In the genomic region with DNA sequence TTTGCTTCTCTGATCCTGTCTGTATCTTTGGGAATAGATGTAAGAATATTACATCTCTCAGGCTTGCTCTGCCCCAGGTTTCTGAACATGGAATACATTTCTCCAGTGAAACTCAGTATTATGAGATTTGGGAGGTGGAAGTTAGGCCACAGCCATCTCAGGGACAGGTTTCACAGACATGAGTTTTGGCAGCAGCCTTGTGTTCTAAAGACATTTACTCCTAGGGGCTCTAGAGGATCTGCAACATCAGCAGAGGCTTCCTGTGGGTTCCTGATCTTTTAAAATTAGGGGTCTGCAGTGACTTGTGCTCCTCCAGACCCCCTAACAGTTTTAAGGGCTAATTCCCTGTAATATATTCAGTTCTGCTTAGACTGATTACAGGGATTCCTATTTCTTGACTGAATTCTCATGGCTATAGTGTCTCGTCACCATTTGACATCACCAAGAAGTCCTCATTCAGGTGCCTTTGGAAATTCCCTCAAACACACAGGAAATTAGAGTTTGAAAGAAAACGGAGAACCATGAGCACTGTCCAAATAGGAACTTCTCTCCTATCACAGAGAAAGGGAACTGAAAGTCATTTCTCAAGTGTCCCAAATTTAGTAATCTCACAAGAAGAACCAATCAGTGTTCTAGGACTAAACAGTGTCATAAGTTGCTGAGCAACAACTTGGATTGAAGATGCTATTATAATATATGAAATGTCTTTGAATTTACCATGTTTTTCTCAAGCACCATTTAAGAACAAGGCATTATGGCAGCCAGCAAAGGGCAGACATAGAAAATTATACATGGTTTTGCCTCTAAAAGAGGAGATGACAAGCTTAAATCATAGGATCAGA, we compare ENCODE assay signal across 1 cellular context.
A peak's percentile ranks its signal among the peaks of the same experiment; 100 is the strongest.
TF ChIP-seq lines count a peak whose summit lies in the region.

No MANE protein-coding gene starts in this region.

TF ChIP-seq in K562, 482 proteins besides CTCF, POLR2A, EP300 and RAD21:
- no peak for TF ChIP-seq CREB1 (IDR thresholded peaks at IDR 0.05)
- 0 out of 2 replicates have a peak, but pooled peaks have one; percentile 17 for TF ChIP-seq CREB1 (CRISPR knock-in tag; IDR thresholded peaks at IDR 0.05)
- TF ChIP-seq BRD9 (IDR thresholded peaks at IDR 0.05; ENCODE audit: low read depth, partially characterized antibody), result no peak
- TF ChIP-seq SIX5 (IDR thresholded peaks at IDR 0.05; ENCODE audit: borderline replicate concordance in 1 of 2, insufficient read depth in 1 of 2, low read depth in 1 of 2, low read length in 2 of 2), result no peak
- TF ChIP-seq, protein P1, sequence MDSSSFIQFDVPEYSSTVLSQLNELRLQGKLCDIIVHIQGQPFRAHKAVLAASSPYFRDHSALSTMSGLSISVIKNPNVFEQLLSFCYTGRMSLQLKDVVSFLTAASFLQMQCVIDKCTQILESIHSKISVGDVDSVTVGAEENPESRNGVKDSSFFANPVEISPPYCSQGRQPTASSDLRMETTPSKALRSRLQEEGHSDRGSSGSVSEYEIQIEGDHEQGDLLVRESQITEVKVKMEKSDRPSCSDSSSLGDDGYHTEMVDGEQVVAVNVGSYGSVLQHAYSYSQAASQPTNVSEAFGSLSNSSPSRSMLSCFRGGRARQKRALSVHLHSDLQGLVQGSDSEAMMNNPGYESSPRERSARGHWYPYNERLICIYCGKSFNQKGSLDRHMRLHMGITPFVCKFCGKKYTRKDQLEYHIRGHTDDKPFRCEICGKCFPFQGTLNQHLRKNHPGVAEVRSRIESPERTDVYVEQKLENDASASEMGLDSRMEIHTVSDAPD (CRISPR knock-in tag; IDR thresholded peaks at IDR 0.05), result no peak
- TF ChIP-seq NR1H2 (CRISPR knock-in tag; IDR thresholded peaks at IDR 0.05), result no peak
- TF ChIP-seq, protein P2, sequence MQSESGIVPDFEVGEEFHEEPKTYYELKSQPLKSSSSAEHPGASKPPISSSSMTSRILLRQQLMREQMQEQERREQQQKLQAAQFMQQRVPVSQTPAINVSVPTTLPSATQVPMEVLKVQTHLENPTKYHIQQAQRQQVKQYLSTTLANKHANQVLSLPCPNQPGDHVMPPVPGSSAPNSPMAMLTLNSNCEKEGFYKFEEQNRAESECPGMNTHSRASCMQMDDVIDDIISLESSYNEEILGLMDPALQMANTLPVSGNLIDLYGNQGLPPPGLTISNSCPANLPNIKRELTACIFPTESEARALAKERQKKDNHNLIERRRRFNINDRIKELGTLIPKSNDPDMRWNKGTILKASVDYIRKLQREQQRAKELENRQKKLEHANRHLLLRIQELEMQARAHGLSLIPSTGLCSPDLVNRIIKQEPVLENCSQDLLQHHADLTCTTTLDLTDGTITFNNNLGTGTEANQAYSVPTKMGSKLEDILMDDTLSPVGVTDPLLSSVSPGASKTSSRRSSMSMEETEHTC (IDR thresholded peaks at IDR 0.05), result no peak
- TF ChIP-seq, protein P3, sequence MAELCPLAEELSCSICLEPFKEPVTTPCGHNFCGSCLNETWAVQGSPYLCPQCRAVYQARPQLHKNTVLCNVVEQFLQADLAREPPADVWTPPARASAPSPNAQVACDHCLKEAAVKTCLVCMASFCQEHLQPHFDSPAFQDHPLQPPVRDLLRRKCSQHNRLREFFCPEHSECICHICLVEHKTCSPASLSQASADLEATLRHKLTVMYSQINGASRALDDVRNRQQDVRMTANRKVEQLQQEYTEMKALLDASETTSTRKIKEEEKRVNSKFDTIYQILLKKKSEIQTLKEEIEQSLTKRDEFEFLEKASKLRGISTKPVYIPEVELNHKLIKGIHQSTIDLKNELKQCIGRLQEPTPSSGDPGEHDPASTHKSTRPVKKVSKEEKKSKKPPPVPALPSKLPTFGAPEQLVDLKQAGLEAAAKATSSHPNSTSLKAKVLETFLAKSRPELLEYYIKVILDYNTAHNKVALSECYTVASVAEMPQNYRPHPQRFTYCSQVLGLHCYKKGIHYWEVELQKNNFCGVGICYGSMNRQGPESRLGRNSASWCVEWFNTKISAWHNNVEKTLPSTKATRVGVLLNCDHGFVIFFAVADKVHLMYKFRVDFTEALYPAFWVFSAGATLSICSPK (IDR thresholded peaks at IDR 0.05; ENCODE audit: borderline replicate concordance), result no peak
- TF ChIP-seq, protein P4, sequence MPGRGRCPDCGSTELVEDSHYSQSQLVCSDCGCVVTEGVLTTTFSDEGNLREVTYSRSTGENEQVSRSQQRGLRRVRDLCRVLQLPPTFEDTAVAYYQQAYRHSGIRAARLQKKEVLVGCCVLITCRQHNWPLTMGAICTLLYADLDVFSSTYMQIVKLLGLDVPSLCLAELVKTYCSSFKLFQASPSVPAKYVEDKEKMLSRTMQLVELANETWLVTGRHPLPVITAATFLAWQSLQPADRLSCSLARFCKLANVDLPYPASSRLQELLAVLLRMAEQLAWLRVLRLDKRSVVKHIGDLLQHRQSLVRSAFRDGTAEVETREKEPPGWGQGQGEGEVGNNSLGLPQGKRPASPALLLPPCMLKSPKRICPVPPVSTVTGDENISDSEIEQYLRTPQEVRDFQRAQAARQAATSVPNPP (IDR thresholded peaks at IDR 0.05; ENCODE audit: borderline replicate concordance, insufficient read depth, insufficient read length), result no peak
- TF ChIP-seq, protein P5, sequence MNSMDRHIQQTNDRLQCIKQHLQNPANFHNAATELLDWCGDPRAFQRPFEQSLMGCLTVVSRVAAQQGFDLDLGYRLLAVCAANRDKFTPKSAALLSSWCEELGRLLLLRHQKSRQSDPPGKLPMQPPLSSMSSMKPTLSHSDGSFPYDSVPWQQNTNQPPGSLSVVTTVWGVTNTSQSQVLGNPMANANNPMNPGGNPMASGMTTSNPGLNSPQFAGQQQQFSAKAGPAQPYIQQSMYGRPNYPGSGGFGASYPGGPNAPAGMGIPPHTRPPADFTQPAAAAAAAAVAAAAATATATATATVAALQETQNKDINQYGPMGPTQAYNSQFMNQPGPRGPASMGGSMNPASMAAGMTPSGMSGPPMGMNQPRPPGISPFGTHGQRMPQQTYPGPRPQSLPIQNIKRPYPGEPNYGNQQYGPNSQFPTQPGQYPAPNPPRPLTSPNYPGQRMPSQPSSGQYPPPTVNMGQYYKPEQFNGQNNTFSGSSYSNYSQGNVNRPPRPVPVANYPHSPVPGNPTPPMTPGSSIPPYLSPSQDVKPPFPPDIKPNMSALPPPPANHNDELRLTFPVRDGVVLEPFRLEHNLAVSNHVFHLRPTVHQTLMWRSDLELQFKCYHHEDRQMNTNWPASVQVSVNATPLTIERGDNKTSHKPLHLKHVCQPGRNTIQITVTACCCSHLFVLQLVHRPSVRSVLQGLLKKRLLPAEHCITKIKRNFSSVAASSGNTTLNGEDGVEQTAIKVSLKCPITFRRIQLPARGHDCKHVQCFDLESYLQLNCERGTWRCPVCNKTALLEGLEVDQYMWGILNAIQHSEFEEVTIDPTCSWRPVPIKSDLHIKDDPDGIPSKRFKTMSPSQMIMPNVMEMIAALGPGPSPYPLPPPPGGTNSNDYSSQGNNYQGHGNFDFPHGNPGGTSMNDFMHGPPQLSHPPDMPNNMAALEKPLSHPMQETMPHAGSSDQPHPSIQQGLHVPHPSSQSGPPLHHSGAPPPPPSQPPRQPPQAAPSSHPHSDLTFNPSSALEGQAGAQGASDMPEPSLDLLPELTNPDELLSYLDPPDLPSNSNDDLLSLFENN (IDR thresholded peaks at IDR 0.05; ENCODE audit: low read depth in 2 of 2, low read length in 2 of 2), result no peak
- peak; percentile 94 for TF ChIP-seq RFX5 (IDR thresholded peaks at IDR 0.05; ENCODE audit: low read depth, low read length)
- no peak for TF ChIP-seq ARID1B (IDR thresholded peaks at IDR 0.05)
- TF ChIP-seq NFXL1 (CRISPR knock-in tag; IDR thresholded peaks at IDR 0.05), result no peak
TF ChIP-seq in K562: peak in this region for 2.
